25 cellular contexts compared by ENCODE assay signal in the genomic region with DNA sequence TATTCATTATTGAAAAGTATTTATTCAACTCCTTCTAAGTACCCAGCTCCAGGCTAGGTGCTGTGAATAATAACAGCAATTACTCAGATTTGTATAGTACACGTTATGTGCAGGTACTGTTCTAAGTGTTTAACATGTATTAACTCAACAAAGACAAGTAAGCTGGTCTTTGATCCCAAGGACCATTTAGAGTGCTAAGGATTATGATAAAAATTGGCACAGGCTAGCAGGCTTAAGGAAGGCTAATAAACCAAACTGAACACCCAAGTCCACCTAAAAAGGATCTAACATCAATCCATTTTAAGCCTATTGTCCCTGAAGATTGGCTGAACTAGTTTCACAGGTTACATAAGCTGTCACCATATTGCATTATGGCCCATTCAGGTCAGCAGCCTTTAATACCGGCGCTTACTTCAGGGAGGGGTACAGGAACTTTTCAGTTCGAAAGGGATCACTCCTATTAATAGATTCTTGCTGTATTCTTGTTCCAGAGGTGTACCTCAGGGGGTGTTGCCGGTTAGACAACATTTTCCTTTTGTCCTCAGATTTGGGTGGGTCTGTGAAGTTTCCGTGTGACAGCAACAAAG.
"Had no signal": no experiment of that assay in that cellular context is flagged by ENCODE, and none has a peak within 500 bp of the region (broad histone marks: within the 10 kb centered on the region; RNA-seq: fewer than 3 reads in every experiment).

No MANE protein-coding gene starts in this region.

- FAIRE-seq: astrocyte had no signal

- H3K36me3 ChIP-seq: SJCRH30, WERI-Rb-1 had no signal

- H3K4me1 ChIP-seq: SJCRH30 had no signal

- H3K4me3 ChIP-seq: SJCRH30 had no signal

- DNase-seq: activated CD4-positive, alpha-beta memory T cell treated with anti-CD3 and anti-CD28 coated beads, Interleukin-2, amount 10 ng/mL, durations not matched to agents 7 days and 5 days; activated CD4-positive, alpha-beta T cell treated with anti-CD3 and anti-CD28 coated beads for 36 hours; activated CD4-positive, alpha-beta T cell treated with anti-CD3 and anti-CD28 coated beads, Interleukin-2, amount 50 U/mL, for 1 hour; activated gamma-delta T cell; activated naive CD4-positive, alpha-beta T cell treated with anti-CD3 and anti-CD28 coated beads for 36 hours; activated T-cell treated with anti-CD3 and anti-CD28 coated beads for 4 hours; activated T-cell treated with anti-CD3 and anti-CD28 coated beads, Interleukin-2, amount 50 U/mL, for 48 hours; amygdala; IMR-90; Kasumi-1; KBM-7; NCI-H146; NCI-H187 treated with DMSO at 0.1 percent for 48 hours; NCI-H2107; NCI-H446; NCI-H524 treated with DMSO at 0.1 percent for 48 hours; NK-92 treated with Interleukin-12 subunit alpha and Interleukin-12 subunit beta, amount 100 ng/mL, for 24 hours; OCI-M1; Right ventricle myocardium superior; SJCRH30; SK-N-SH; T-helper 1 cell; WERI-Rb-1 had no signal

- H3K9me3 ChIP-seq: SJCRH30, SK-N-SH had no signal

- H3K27ac ChIP-seq: RWPE1, SJCRH30, WERI-Rb-1 had no signal

- H3K27me3 ChIP-seq: SJCRH30 had no signal
